1 cellular context compared by ENCODE assay signal in the genomic region with DNA sequence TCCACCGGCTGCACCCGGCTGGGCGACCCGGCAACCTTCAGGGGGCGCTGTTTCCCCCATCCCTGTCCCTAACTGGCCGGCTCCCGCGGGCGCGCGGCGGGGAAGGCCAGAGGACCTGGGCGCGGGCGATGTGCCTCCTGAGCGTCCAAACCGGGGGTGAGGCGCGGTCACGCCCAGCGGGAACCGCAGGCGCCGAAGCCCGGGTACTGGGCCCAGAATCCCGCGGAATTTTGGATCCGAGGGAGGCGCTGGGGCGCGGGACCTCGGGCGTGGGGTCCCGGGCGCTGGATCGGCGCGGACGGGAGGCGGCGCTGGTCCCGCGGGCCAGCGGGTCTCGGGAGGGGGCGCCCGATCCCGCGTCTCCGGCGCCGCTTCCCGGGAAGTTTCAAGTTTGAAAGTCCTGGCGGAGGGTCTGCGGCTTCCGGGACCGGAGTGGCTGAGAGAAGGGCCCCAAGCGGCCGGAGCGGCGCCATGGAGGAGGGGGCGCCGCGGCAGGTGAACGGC.
TF ChIP-seq lines count a peak whose summit lies in the region.

A gene (plus strand): TSS at position 59 of the 504 bp plus-strand sequence. CDS start 413 bp downstream, at position 472.

TF ChIP-seq in WTC11, 78 proteins besides CTCF, POLR2A, EP300 and RAD21 (continued from another document):
- TF ChIP-seq TCF7 (CRISPR knock-in tag; IDR thresholded peaks at IDR 0.05; ENCODE audit: low read depth) (no peak), FOXK1 (CRISPR knock-in tag; IDR thresholded peaks at IDR 0.05) (0 out of 2 replicates have a peak, but pooled peaks have one; percentile 64), JUN (CRISPR knock-in tag; IDR thresholded peaks at IDR 0.05) (0 out of 2 replicates have a peak, but pooled peaks have one; percentile 27), SP1 (CRISPR knock-in tag; conservative IDR thresholded peaks at IDR 0.05) (0 out of 2 replicates have a peak, but pooled peaks have one; percentile 46)
- TF ChIP-seq, protein P1, sequence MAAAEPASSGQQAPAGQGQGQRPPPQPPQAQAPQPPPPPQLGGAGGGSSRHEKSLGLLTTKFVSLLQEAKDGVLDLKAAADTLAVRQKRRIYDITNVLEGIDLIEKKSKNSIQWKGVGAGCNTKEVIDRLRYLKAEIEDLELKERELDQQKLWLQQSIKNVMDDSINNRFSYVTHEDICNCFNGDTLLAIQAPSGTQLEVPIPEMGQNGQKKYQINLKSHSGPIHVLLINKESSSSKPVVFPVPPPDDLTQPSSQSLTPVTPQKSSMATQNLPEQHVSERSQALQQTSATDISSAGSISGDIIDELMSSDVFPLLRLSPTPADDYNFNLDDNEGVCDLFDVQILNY (CRISPR knock-in tag; IDR thresholded peaks at IDR 0.05) = peak; percentile 63; the same call in 1 of the 2 replicates
